Comparison of ENCODE assay signal across 18 cellular contexts in genomic region chr5:174553556-174553955, GRCh38.
"Had no signal": no experiment of that assay in that cellular context is flagged by ENCODE, and none has a peak within 500 bp of the region (broad histone marks: within the 10 kb centered on the region; RNA-seq: fewer than 3 reads in every experiment).

No MANE protein-coding gene starts in this region.

- H3K4me3 Mint-ChIP-seq: activated T-helper 17 cell treated with anti-CD3 and anti-CD28 coated beads, Interleukin-2, amount 50 U/mL, for 72 hours; effector memory CD8-positive, alpha-beta T cell; naive thymus-derived CD8-positive, alpha-beta T cell; stimulated activated naive CD8-positive, alpha-beta T cell treated with anti-CD3 and anti-CD28 coated beads, Interleukin-15, Interleukin-2, amounts not matched to agents 100 ng/mL and 50 ng/mL, for 24 hours; T-cell had no signal

- H3K27me3 ChIP-seq: testis had no signal

- H3K4me1 Mint-ChIP-seq: activated T-helper 17 cell treated with anti-CD3 and anti-CD28 coated beads, Interleukin-2, amount 50 U/mL, for 72 hours; naive thymus-derived CD8-positive, alpha-beta T cell; T-cell had no signal

- H3K9me3 ChIP-seq: heart left ventricle, SK-N-SH, testis had no signal

- H3K9me3 Mint-ChIP-seq: stimulated activated naive CD8-positive, alpha-beta T cell treated with anti-CD3 and anti-CD28 coated beads, Interleukin-15, Interleukin-2, amounts not matched to agents 100 ng/mL and 50 ng/mL, for 24 hours had no signal

- H3K27ac Mint-ChIP-seq: activated T-helper 17 cell treated with anti-CD3 and anti-CD28 coated beads, Interleukin-2, amount 50 U/mL, for 72 hours; effector memory CD8-positive, alpha-beta T cell; naive thymus-derived CD8-positive, alpha-beta T cell; stimulated activated naive CD8-positive, alpha-beta T cell treated with anti-CD3 and anti-CD28 coated beads, Interleukin-15, Interleukin-2, amounts not matched to agents 100 ng/mL and 50 ng/mL, for 24 hours; T-cell had no signal

- H3K27ac ChIP-seq: heart left ventricle, parathyroid adenoma, testis had no signal

- DNase-seq: activated CD4-positive, alpha-beta T cell treated with anti-CD3 and anti-CD28 coated beads, Interleukin-2, amount 50 U/mL, for 4 hours; activated CD4-positive, CD25-positive, alpha-beta regulatory T cell treated with anti-CD3 and anti-CD28 coated beads, Interleukin-2, amount 50 U/mL, for 72 hours; activated naive CD4-positive, alpha-beta T cell treated with anti-CD3 and anti-CD28 coated beads, Interleukin-2, amount 50 U/mL, for 16 hours; activated T-cell treated with anti-CD3 and anti-CD28 coated beads for 4 hours; cerebellar nuclear complex; dermis blood vessel endothelial cell; effector memory CD8-positive, alpha-beta T cell; left colon; naive thymus-derived CD8-positive, alpha-beta T cell; SK-N-SH; small intestine; T-cell; T-helper 9 cell; testis had no signal

- H3K36me3 ChIP-seq: heart left ventricle had no signal

- H3K4me1 ChIP-seq: heart left ventricle had no signal

- H3K4me3 ChIP-seq: heart left ventricle, testis had no signal

- ATAC-seq: activated T-helper 17 cell treated with anti-CD3 and anti-CD28 coated beads, Interleukin-2, amount 50 U/mL, for 72 hours; effector memory CD8-positive, alpha-beta T cell; left colon; naive thymus-derived CD8-positive, alpha-beta T cell; T-cell had no signal

- H3K27me3 Mint-ChIP-seq: activated T-helper 17 cell treated with anti-CD3 and anti-CD28 coated beads, Interleukin-2, amount 50 U/mL, for 72 hours had no signal

- H3K36me3 Mint-ChIP-seq: naive thymus-derived CD8-positive, alpha-beta T cell; T-cell had no signal
